Comparison of ENCODE assay signal across 17 cellular contexts in genomic region chr11:120632579-120632978, GRCh38.
DNase-seq lines count a peak whose midpoint lies in the region; FAIRE-seq lines count a peak whose summit lies in the region.
"Had no signal": no experiment of that assay in that cellular context is flagged by ENCODE, and none has a peak within 500 bp of the region (broad histone marks: within the 10 kb centered on the region; RNA-seq: fewer than 3 reads in every experiment).

No MANE protein-coding gene starts in this region.

- H3K36me3 ChIP-seq in mesendoderm (ENCODE audit: control insufficient read depth, insufficient read depth, low read length), result no peaks in the 10 kb centered on the region
- H3K36me3 ChIP-seq: heart left ventricle, upper lobe of left lung had no signal

- H3K4me3 ChIP-seq in mesendoderm (ENCODE audit: low read length), result no peak overlapping the region
- H3K4me3 ChIP-seq: heart left ventricle, upper lobe of left lung had no signal

- no peaks in the 10 kb centered on the region for H3K79me1 ChIP-seq in mesendoderm (ENCODE audit: low read length)

- no peak overlapping the region for H3K18ac ChIP-seq in mesendoderm (ENCODE audit: low read length)

- no peak overlapping the region for H4K5ac ChIP-seq in mesendoderm (ENCODE audit: low read length)

- H2BK15ac ChIP-seq in mesendoderm (replicated peaks; ENCODE audit: low read depth), result no peak overlapping the region

- peaks cover 18% of the 10 kb centered on the region for H3K4me1 ChIP-seq in mesendoderm (ENCODE audit: control insufficient read depth, low read depth, low read length)
- H3K4me1 ChIP-seq: heart left ventricle, upper lobe of left lung had no signal

- no peak overlapping the region for H2BK120ac ChIP-seq in mesendoderm (ENCODE audit: low read depth, low read length)

- H3K4me2 ChIP-seq in mesendoderm (ENCODE audit: low read length), result no peak overlapping the region

- peak; percentile 32 for DNase-seq in DMS53 (lab: John Stamatoyannopoulos, UW)
- DNase-seq in DMS53 treated with DMSO at 0.1 percent for 48 hours (lab: John Stamatoyannopoulos, UW; ENCODE audit: unreplicated experiment), result no peak
- DNase-seq in HCEC 1CT, result peak; percentile 16
- DNase-seq in RPMI8226, result peak; percentile 9
- DNase-seq in mesendoderm, result peak; percentile 68
- DNase-seq in cerebellar nuclear complex (lab: John Stamatoyannopoulos, UW), result no peak
- DNase-seq in HTR-8/SVneo (ENCODE audit: insufficient read length, low spot score), result no peak
- no peak for DNase-seq in NCI-H2107 treated with DMSO at 0.1 percent for 48 hours (lab: John Stamatoyannopoulos, UW; ENCODE audit: unreplicated experiment)
- DNase-seq: activated CD4-positive, alpha-beta memory T cell treated with anti-CD3 and anti-CD28 coated beads, Interleukin-2, amount 10 ng/mL, durations not matched to agents 7 days and 5 days; activated naive CD4-positive, alpha-beta T cell treated with anti-CD3 and anti-CD28 coated beads, Interleukin-2, amount 10 ng/mL, durations not matched to agents 7 days and 5 days; dermis blood vessel endothelial cell; EL; Kasumi-1; NCI-H226; upper lobe of left lung had no signal

- FAIRE-seq in HTR-8/SVneo (lab: Jason Lieb, UNC), result no peak
- FAIRE-seq: A204.1 had no signal

- H3K56ac ChIP-seq in mesendoderm (ENCODE audit: low read length), result no peak overlapping the region

- WGBS in mesendoderm (ENCODE audit: extremely low coverage, insufficient coverage, low lambda C conversion rate), result no CpG with 5 or more reads among the region's 3 CpGs

- no peak overlapping the region for H3K23ac ChIP-seq in mesendoderm (ENCODE audit: low read length)

- no peak overlapping the region for H4K8ac ChIP-seq in mesendoderm (ENCODE audit: low read depth, low read length)

- no peak overlapping the region for H3K9ac ChIP-seq in mesendoderm (ENCODE audit: low read length)

- no peaks in the 10 kb centered on the region for H3K79me2 ChIP-seq in mesendoderm (ENCODE audit: control insufficient read depth, insufficient read depth, low read length)

- H3K4ac ChIP-seq in mesendoderm (ENCODE audit: low read depth, low read length), result no peak overlapping the region

- no peak overlapping the region for H2AK5ac ChIP-seq in mesendoderm (ENCODE audit: low read length)

- H3K27me3 ChIP-seq in mesendoderm (ENCODE audit: insufficient read depth, low read length, poor library complexity), result no peaks in the 10 kb centered on the region
- H3K27me3 ChIP-seq: upper lobe of left lung had no signal

- no peak overlapping the region for H3K27ac ChIP-seq in mesendoderm (ENCODE audit: low read depth, low read length)
- H3K27ac ChIP-seq: heart left ventricle, upper lobe of left lung had no signal

- H2BK5ac ChIP-seq in mesendoderm (ENCODE audit: low read length), result no peak overlapping the region

Comparison
In these comparisons a context has a peak if more than half of its experiments do, and no peak if none do; other contexts are left out.
1. DNase-seq: peak in DMS53 (single experiment), HCEC 1CT (single experiment), RPMI8226 (single experiment) and mesendoderm (single experiment); none in DMS53 treated with DMSO at 0.1 percent for 48 hours (single experiment), cerebellar nuclear complex (0 of 2), HTR-8/SVneo (single experiment) and NCI-H2107 treated with DMSO at 0.1 percent for 48 hours (single experiment).